In genomic region chrX:70988425-70988824, GRCh38 we compare ENCODE assay signal across 9 cellular contexts. TPM values are rescaled to one million over a fixed set of nuclear protein-coding genes. Genes with fewer than 3 reads are reported as not detected.
"Had no signal": no experiment of that assay in that cellular context is flagged by ENCODE, and none has a peak within 500 bp of the region (broad histone marks: within the 10 kb centered on the region; RNA-seq: fewer than 3 reads in every experiment).

No MANE protein-coding gene starts in this region.

- H3K4me1 Mint-ChIP-seq: IgD-negative memory B cell had no signal

- H3K27me3 Mint-ChIP-seq: IgD-negative memory B cell had no signal

- DNase-seq: IMR-90, KBM-7, KG1 had no signal

- H3K36me3 Mint-ChIP-seq: IgD-negative memory B cell had no signal

- H3K27ac ChIP-seq: HL-60, KMS-11 had no signal

- H3K4me2 ChIP-seq: KMS-11 had no signal

- H3K9ac ChIP-seq: KMS-11 had no signal

- FAIRE-seq: HTR-8/SVneo had no signal

- H3K9me3 Mint-ChIP-seq: IgD-negative memory B cell had no signal

- H3K4me3 Mint-ChIP-seq: IgD-negative memory B cell had no signal

- H3K27ac Mint-ChIP-seq: IgD-negative memory B cell had no signal

RNA-seq across cellular contexts. Expression of gene SLC7A3, which starts 57.5 kb away (rescaled TPM):
- total RNA-seq: HT-29, HT1080, IMR-90 had no signal
- polyA plus RNA-seq: IgD-negative memory B cell, IMR-90 had no signal
